In the genomic region with DNA sequence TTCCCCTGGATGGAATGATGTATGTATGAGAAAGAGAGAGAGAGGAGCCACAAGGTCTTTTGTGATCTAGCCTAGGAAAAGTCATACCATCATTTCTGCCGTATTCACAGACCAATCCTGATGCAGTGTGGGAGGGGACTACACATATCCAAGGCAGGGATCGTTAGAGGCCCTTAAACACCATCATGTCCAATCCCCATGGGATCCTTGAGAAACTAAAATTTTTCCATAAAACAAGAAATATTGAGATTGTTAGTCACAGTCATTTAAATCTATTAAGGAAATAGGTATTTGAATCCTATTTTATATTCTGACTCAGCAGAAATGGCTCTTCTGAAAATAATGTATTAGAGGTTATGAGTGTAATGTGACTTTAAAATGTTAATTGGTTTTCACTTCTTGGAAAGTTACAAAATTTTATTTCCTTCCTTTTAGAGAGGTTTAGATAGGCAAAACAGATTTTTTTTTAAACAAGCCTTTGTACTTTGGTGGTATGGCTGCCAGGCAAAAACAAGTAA, we compare ENCODE assay signal across 17 cellular contexts.
"Had no signal": no experiment of that assay in that cellular context is flagged by ENCODE, and none has a peak within 500 bp of the region (broad histone marks: within the 10 kb centered on the region; RNA-seq: fewer than 3 reads in every experiment).

No MANE protein-coding gene starts in this region.

- ATAC-seq: activated CD4-positive, CD25-positive, alpha-beta regulatory T cell treated with anti-CD3 and anti-CD28 coated beads, Interleukin-2, amount 50 U/mL, for 24 hours had no signal

- H3K9me3 ChIP-seq: esophagus squamous epithelium, sigmoid colon, stomach, thoracic aorta had no signal

- DNase-seq: activated CD4-positive, alpha-beta T cell treated with anti-CD3 and anti-CD28 coated beads, Interleukin-2, amount 50 U/mL, for 1 hour; activated naive CD4-positive, alpha-beta T cell; activated naive CD8-positive, alpha-beta T cell treated with anti-CD3 and anti-CD28 coated beads, Interleukin-2, amount 10 ng/mL, durations not matched to agents 7 days and 5 days; brain microvascular endothelial cell; effector CD4-positive, alpha-beta T cell; esophagus squamous epithelium; foreskin fibroblast; sigmoid colon; spleen; stomach; T1000 had no signal

- H3K4me3 ChIP-seq: coronary artery, esophagus squamous epithelium, sigmoid colon, spleen, stomach, thoracic aorta had no signal

- H3K36me3 ChIP-seq: brain microvascular endothelial cell, esophagus squamous epithelium, sigmoid colon, spleen, stomach, thoracic aorta had no signal

- H3K27ac Mint-ChIP-seq: activated naive CD8-positive, alpha-beta T cell treated with anti-CD3 and anti-CD28 coated beads, Interleukin-2, amount 10 ng/mL, durations not matched to agents 7 days and 5 days; activated T-helper 1 cell treated with anti-CD3 and anti-CD28 coated beads, Interleukin-12 subunit alpha, Interleukin-12 subunit beta, Interleukin-2, Interleukin-4 antibody, amounts not matched to agents 30 ng/mL and 10 ng/mL and 1 ng/mL, durations not matched to agents 14 hours and 24 hours and 36 hours had no signal

- H3K9me3 Mint-ChIP-seq: activated naive CD8-positive, alpha-beta T cell treated with anti-CD3 and anti-CD28 coated beads, Interleukin-2, amount 10 ng/mL, durations not matched to agents 7 days and 5 days; activated T-helper 1 cell treated with anti-CD3 and anti-CD28 coated beads, Interleukin-12 subunit alpha, Interleukin-12 subunit beta, Interleukin-2, Interleukin-4 antibody, amounts not matched to agents 30 ng/mL and 10 ng/mL and 1 ng/mL, durations not matched to agents 14 hours and 24 hours and 36 hours; central memory CD8-positive, alpha-beta T cell; neural crest cell had no signal

- H3K27me3 ChIP-seq: brain microvascular endothelial cell, esophagus squamous epithelium, sigmoid colon, spleen, stomach had no signal

- H3K4me1 ChIP-seq: spleen had no signal

- H3K27ac ChIP-seq: brain microvascular endothelial cell, coronary artery, esophagus squamous epithelium, sigmoid colon, spleen, stomach, thoracic aorta had no signal

- H3K36me3 Mint-ChIP-seq: activated naive CD8-positive, alpha-beta T cell treated with anti-CD3 and anti-CD28 coated beads, Interleukin-2, amount 10 ng/mL, durations not matched to agents 7 days and 5 days had no signal

- H3K4me3 Mint-ChIP-seq: activated naive CD8-positive, alpha-beta T cell treated with anti-CD3 and anti-CD28 coated beads, Interleukin-2, amount 10 ng/mL, durations not matched to agents 7 days and 5 days; activated T-helper 1 cell treated with anti-CD3 and anti-CD28 coated beads, Interleukin-12 subunit alpha, Interleukin-12 subunit beta, Interleukin-2, Interleukin-4 antibody, amounts not matched to agents 30 ng/mL and 10 ng/mL and 1 ng/mL, durations not matched to agents 14 hours and 24 hours and 36 hours; central memory CD8-positive, alpha-beta T cell; neural crest cell had no signal

- H3K4me1 Mint-ChIP-seq: activated naive CD8-positive, alpha-beta T cell treated with anti-CD3 and anti-CD28 coated beads, Interleukin-2, amount 10 ng/mL, durations not matched to agents 7 days and 5 days; central memory CD8-positive, alpha-beta T cell had no signal
